ENCODE assay signal across 8 cellular contexts in the genomic region with DNA sequence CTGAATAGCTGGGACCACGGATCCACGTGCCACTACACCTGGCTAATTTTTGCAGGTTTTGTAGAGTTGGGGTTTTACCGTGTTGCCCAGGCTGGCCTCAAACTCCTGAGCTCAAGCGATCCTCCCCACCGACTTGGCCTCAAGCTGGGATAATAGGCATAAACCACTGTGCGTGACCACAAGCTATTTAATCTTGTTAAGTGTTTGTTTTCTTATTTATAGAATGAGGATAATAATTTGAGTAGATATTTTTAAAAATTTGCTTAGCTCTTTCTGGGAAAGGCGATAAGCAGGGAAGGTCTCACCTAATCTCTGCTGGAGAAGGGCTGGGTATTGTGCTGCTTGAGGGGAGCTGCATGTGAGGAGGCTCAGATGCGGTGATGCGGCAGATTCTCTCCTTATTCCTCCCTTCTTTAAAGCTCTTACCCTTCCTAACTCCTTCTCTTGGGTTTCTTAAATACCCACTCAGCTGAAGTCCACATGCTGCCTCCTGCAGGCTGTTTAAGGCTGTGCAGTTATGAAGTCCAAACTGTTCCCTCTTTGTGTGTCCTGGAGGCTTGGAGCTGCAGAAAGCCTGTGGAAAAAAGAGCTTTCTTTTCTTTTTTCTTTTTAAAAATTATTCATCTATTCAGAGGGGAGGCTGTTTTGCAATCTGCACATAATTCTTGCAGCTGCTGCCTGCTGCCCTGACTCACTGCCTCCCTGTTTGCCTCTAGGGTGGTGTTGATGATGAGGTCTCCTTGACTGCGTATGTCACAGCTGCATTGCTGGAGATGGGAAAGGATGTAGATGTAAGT. TPM values are rescaled to one million over a fixed set of nuclear protein-coding genes. Genes with fewer than 3 reads are reported as not detected.
A peak's percentile ranks its signal among the peaks of the same experiment; 100 is the strongest.
DNase-seq lines count a peak whose midpoint lies in the region; ATAC-seq and TF ChIP-seq lines count a peak whose summit lies in the region.

No MANE protein-coding gene starts in this region.

- H3K27ac Mint-ChIP-seq in natural killer cell: no peak overlapping the region
- H3K27ac Mint-ChIP-seq in stimulated activated memory B cell treated with anti-CD40 and anti-IgM and Interleukin-4, amounts not matched to agents 10 μg/mL and 1 μg/mL and 100 μg/mL, for 72 hours: no peak overlapping the region

- no peak overlapping the region for H3K4me3 Mint-ChIP-seq in natural killer cell
- H3K4me3 Mint-ChIP-seq in stimulated activated memory B cell treated with anti-CD40 and anti-IgM and Interleukin-4, amounts not matched to agents 10 μg/mL and 1 μg/mL and 100 μg/mL, for 72 hours: no peak overlapping the region

- TF ChIP-seq CTCF in fibroblast of lung (conservative IDR thresholded peaks at IDR 0.05 in 1 of 2, IDR thresholded peaks at IDR 0.05 in 1 of 2; ENCODE audit: low read depth in 1 of 2, low read length in 2 of 2) (peak; percentile 66 to 71), natural killer cell (IDR thresholded peaks at IDR 0.05) (peak; percentile 50)

- H3K4me2 ChIP-seq in fibroblast of lung (ENCODE audit: extremely low read depth, insufficient read depth, low read length): no peak overlapping the region

- no peaks in the 10 kb centered on the region for H3K9me3 Mint-ChIP-seq in natural killer cell
- H3K9me3 Mint-ChIP-seq in stimulated activated memory B cell treated with anti-CD40 and anti-IgM and Interleukin-4, amounts not matched to agents 10 μg/mL and 1 μg/mL and 100 μg/mL, for 72 hours: no peaks in the 10 kb centered on the region

- H3K36me3 ChIP-seq in fibroblast of lung (ENCODE audit: control insufficient read depth, insufficient read depth, low read length): no peaks in the 10 kb centered on the region

- no peaks in the 10 kb centered on the region for H3K4me1 Mint-ChIP-seq in natural killer cell
- H3K4me1 Mint-ChIP-seq in stimulated activated memory B cell treated with anti-CD40 and anti-IgM and Interleukin-4, amounts not matched to agents 10 μg/mL and 1 μg/mL and 100 μg/mL, for 72 hours: no peaks in the 10 kb centered on the region

- H3K4me3 ChIP-seq in fibroblast of lung (replicated peaks in 1 of 4; ENCODE audit: control extremely low read depth in 1 of 4, insufficient read depth in 1 of 4, low read depth in 3 of 4, low read length in 4 of 4): no peak overlapping the region

- H2AFZ ChIP-seq in fibroblast of lung (ENCODE audit: low read length): no peak overlapping the region

- ATAC-seq in natural killer cell: peak in 2 of 3 donors; percentile 34 to 67
- no peak for ATAC-seq in HG02970 (IDR thresholded peaks at IDR 0.05; ENCODE audit: low FRiP score, unreplicated experiment)
- ATAC-seq in GM21526 (IDR thresholded peaks at IDR 0.05; ENCODE audit: low FRiP score, unreplicated experiment): no peak
- ATAC-seq in stimulated activated memory B cell treated with anti-CD40 and anti-IgM and Interleukin-4, amounts not matched to agents 10 μg/mL and 1 μg/mL and 100 μg/mL, for 72 hours: no peak

- no peak overlapping the region for H3K9ac ChIP-seq in fibroblast of lung (ENCODE audit: insufficient read depth, low read length)

- intact Hi-C loops in natural killer cell (cut with micrococcal nuclease): loop anchor here (1.0 kb wide), 1 partner anchor 178 kb away; no protein-coding TSS in a partner anchor

- no peaks in the 10 kb centered on the region for H3K4me1 ChIP-seq in fibroblast of lung (ENCODE audit: control insufficient read depth, extremely low read depth, insufficient read depth, low read length)

- H3K27ac ChIP-seq in fibroblast of lung (ENCODE audit: insufficient read depth, low read length): no peak overlapping the region

- H3K27me3 Mint-ChIP-seq in natural killer cell (ENCODE audit: low read depth in 2 of 2): no peaks in the 10 kb centered on the region
- H3K27me3 Mint-ChIP-seq in stimulated activated memory B cell treated with anti-CD40 and anti-IgM and Interleukin-4, amounts not matched to agents 10 μg/mL and 1 μg/mL and 100 μg/mL, for 72 hours: no peaks in the 10 kb centered on the region

- H3K79me2 ChIP-seq in fibroblast of lung (ENCODE audit: control insufficient read depth, insufficient read depth, low read length): no peaks in the 10 kb centered on the region

- H3K9me3 ChIP-seq in fibroblast of lung (ENCODE audit: control insufficient read depth, insufficient read depth, low read depth, low read length): no peaks in the 10 kb centered on the region

- no peaks in the 10 kb centered on the region for H3K27me3 ChIP-seq in fibroblast of lung (ENCODE audit: control insufficient read depth, insufficient read depth, low read length)

- no peaks in the 10 kb centered on the region for H4K20me1 ChIP-seq in fibroblast of lung (ENCODE audit: control insufficient read depth, extremely low read depth, insufficient read depth, low read length)

- H3K36me3 Mint-ChIP-seq in natural killer cell: no peaks in the 10 kb centered on the region
- no peaks in the 10 kb centered on the region for H3K36me3 Mint-ChIP-seq in stimulated activated memory B cell treated with anti-CD40 and anti-IgM and Interleukin-4, amounts not matched to agents 10 μg/mL and 1 μg/mL and 100 μg/mL, for 72 hours

- peak; percentile 4 for DNase-seq in GM04503 (ENCODE audit: low read depth)
- DNase-seq in M059J (ENCODE audit: low read depth): peak; percentile 5
- peak; percentile 25 for DNase-seq in activated CD4-positive, alpha-beta T cell treated with anti-CD3 and anti-CD28 coated beads, Interleukin-2, amount 50 U/mL, for 1 hour
- peak; percentile 41 to 67 for DNase-seq in fibroblast of lung (ENCODE audit: low read depth in 2 of 2)
- no peak for DNase-seq in natural killer cell

RNA-seq across cellular contexts. Expression of a gene that starts 37.9 kb away (rescaled TPM):
- not detected in 2 replicates for total RNA-seq in M059J (2014; rRNA removed; shearing (Covaris generic))
- total RNA-seq in fibroblast of lung (not detected in 2 replicates), natural killer cell (not detected)
- not detected in 2 replicates for polyA plus RNA-seq in fibroblast of lung
- polyA plus RNA-seq in fibroblast of lung (2012): not detected in 2 replicates
- polyA minus RNA-seq in fibroblast of lung (ENCODE audit: low replicate concordance): not detected in 2 replicates

RNA-seq across cellular contexts. Expression of a gene that starts 53.9 kb away (rescaled TPM):
- total RNA-seq in M059J (2014; rRNA removed; shearing (Covaris generic)): 9.8 and 16.0 TPM in 2 replicates
- total RNA-seq in fibroblast of lung: 15.2 and 18.7 TPM in 2 replicates
- 20.6 and 21.4 TPM in 2 replicates for polyA plus RNA-seq in fibroblast of lung
- 12.1 and 16.3 TPM in 2 replicates for polyA plus RNA-seq in fibroblast of lung (2012)
- polyA minus RNA-seq in fibroblast of lung (ENCODE audit: low replicate concordance): 25.7 and 53.8 TPM in 2 replicates
- total RNA-seq in natural killer cell: 10 to 100 TPM; 37.8 to 39.6 (median 38.6) TPM

Comparison
In these comparisons a context has a peak if more than half of its experiments do, and no peak if none do; other contexts are left out.
1. ATAC-seq: peak in natural killer cell (2 of 3); none in HG02970 (single experiment), GM21526 (single experiment) and stimulated activated memory B cell treated with anti-CD40 and anti-IgM and Interleukin-4, amounts not matched to agents 10 μg/mL and 1 μg/mL and 100 μg/mL, for 72 hours (single experiment).